23 cellular contexts compared by ENCODE assay signal in genomic region chr12:109537136-109537535, GRCh38.
"Had no signal": no experiment of that assay in that cellular context is flagged by ENCODE, and none has a peak within 500 bp of the region (broad histone marks: within the 10 kb centered on the region; RNA-seq: fewer than 3 reads in every experiment).

No MANE protein-coding gene starts in this region.

- H3K27ac ChIP-seq: colonic mucosa, esophagus muscularis mucosa, foreskin keratinocyte, gastroesophageal sphincter, heart right ventricle, lower lobe of right lung had no signal

- H3K27ac Mint-ChIP-seq: dendritic cell treated with granulocyte-macrophage colony-stimulating factor and Interleukin-4, amounts not matched to agents 40 ng/mL and 50 ng/mL, for 4 days; mesothelial cell of epicardium had no signal

- H3K36me3 ChIP-seq: colonic mucosa had no signal

- FAIRE-seq: endothelial cell of umbilical vein, frontal cortex, islet of Langerhans, keratinocyte had no signal

- H3K4me1 ChIP-seq: colonic mucosa, esophagus muscularis mucosa, gastroesophageal sphincter, lower lobe of right lung had no signal

- H3K4me3 Mint-ChIP-seq: dendritic cell treated with granulocyte-macrophage colony-stimulating factor and Interleukin-4, amounts not matched to agents 40 ng/mL and 50 ng/mL, for 4 days; effector memory CD8-positive, alpha-beta T cell; mesothelial cell of epicardium; naive B cell had no signal

- H3K4me3 ChIP-seq: colonic mucosa, esophagus muscularis mucosa, gastroesophageal sphincter, heart right ventricle, lower lobe of right lung, mucosa of descending colon had no signal

- H3K27me3 ChIP-seq: colonic mucosa, esophagus muscularis mucosa, foreskin keratinocyte, gastroesophageal sphincter, heart right ventricle had no signal

- H3K4me1 Mint-ChIP-seq: naive B cell had no signal

- DNase-seq: colonic mucosa; cortex of kidney; effector CD8-positive, alpha-beta T cell; effector memory CD8-positive, alpha-beta T cell; foreskin keratinocyte; heart right ventricle; hippocampal formation; kidney glomerular epithelial cell; left colon; left ventricle myocardium superior; lower lobe of right lung; mesenchymal stem cell; mucosa of descending colon; naive B cell had no signal

- H3K9me3 Mint-ChIP-seq: dendritic cell treated with granulocyte-macrophage colony-stimulating factor and Interleukin-4, amounts not matched to agents 40 ng/mL and 50 ng/mL, for 4 days; effector memory CD8-positive, alpha-beta T cell; mesothelial cell of epicardium; naive B cell had no signal

- ATAC-seq: effector memory CD8-positive, alpha-beta T cell; foreskin keratinocyte; gastroesophageal sphincter; heart right ventricle; left colon; left lobe of liver; left ventricle myocardium superior; lower lobe of right lung; mucosa of descending colon had no signal

- H3K36me3 Mint-ChIP-seq: naive B cell had no signal

- H3K9me3 ChIP-seq: colonic mucosa, esophagus muscularis mucosa, gastroesophageal sphincter, heart right ventricle, lower lobe of right lung, mucosa of descending colon had no signal

- H3K27me3 Mint-ChIP-seq: dendritic cell treated with granulocyte-macrophage colony-stimulating factor and Interleukin-4, amounts not matched to agents 40 ng/mL and 50 ng/mL, for 4 days; effector memory CD8-positive, alpha-beta T cell; naive B cell had no signal
